ENCODE assay signal across 10 cellular contexts in the genomic region with DNA sequence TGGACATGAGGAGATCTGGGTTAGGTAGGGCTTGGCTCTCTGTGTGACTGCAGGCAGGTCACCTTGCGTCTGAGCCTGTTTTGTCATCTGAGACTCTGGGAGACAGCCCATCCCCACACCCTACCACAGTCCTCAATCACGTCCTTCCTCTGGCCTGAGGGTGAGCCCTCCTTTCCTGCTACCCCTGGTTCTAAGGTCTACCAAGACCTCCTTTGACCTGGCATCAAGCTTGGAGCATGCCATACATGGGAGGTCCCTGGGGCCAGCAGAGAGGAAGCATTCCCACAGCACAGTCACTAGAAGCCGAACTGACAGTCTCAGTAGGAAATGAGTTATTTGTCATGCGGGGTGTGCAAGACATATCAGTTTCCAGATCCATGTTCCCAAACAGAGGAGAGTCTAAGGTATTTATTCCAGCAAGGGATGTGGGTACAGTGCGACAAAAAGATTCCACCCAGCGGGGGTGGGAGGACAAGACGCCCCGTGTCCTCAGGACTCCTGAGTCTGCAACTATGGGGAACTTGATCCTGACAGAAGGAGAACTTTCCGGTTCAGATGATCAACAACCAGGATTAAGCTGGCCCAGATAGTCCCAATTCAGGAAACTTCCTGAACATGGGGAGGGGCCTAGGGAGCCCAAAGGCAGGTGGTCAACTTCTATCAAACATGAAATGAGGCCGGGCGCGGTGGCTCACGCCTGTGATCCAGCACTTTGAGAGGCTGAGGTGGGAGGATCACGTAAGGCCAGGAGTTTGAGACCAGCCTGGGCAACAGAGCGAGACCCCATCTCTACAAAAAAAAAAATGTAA. TPM values are rescaled to one million over a fixed set of nuclear protein-coding genes. Genes with fewer than 3 reads are reported as not detected.
DNase-seq lines count a peak whose midpoint lies in the region; ATAC-seq and TF ChIP-seq lines count a peak whose summit lies in the region.
"Had no signal": no experiment of that assay in that cellular context is flagged by ENCODE, and none has a peak within 500 bp of the region (broad histone marks: within the 10 kb centered on the region; RNA-seq: fewer than 3 reads in every experiment).

No MANE protein-coding gene starts in this region.

- peak overlapping the region; percentile 43 for H3K27ac Mint-ChIP-seq in activated CD8-positive, alpha-beta T cell treated with anti-CD3 and anti-CD28 coated beads for 36 hours
- no peak overlapping the region for H3K27ac Mint-ChIP-seq in activated CD8-positive, alpha-beta T cell treated with anti-CD3 and anti-CD28 coated beads, Interleukin-2, amount 10 ng/mL, durations not matched to agents 7 days and 5 days

- ATAC-seq in activated CD8-positive, alpha-beta T cell treated with anti-CD3 and anti-CD28 coated beads for 36 hours: no peak
- ATAC-seq in activated CD8-positive, alpha-beta T cell treated with anti-CD3 and anti-CD28 coated beads, Interleukin-2, amount 10 ng/mL, durations not matched to agents 7 days and 5 days: no peak
- ATAC-seq in upper lobe of left lung (ENCODE audit: low FRiP score in 2 of 2): peak in 1 of 2 donors; percentile 40

- H3K4me3 ChIP-seq in coronary artery (peak overlapping the region; percentile 28), muscle layer of duodenum (ENCODE audit: low read depth in 1 of 2, low read length in 2 of 2) (no peak overlapping the region), upper lobe of left lung (no peak overlapping the region)

- H3K27ac ChIP-seq in coronary artery (peak overlapping the region; percentile 89 to 95), muscle layer of duodenum (ENCODE audit: low read length) (peak overlapping the region; percentile 23), upper lobe of left lung (peak overlapping the region; percentile 84 to 96 (median 92))

- no peaks in the 10 kb centered on the region for H3K27me3 Mint-ChIP-seq in activated CD8-positive, alpha-beta T cell treated with anti-CD3 and anti-CD28 coated beads for 36 hours
- no peaks in the 10 kb centered on the region for H3K27me3 Mint-ChIP-seq in activated CD8-positive, alpha-beta T cell treated with anti-CD3 and anti-CD28 coated beads, Interleukin-2, amount 10 ng/mL, durations not matched to agents 7 days and 5 days (ENCODE audit: low read depth)

- POLR2A ChIA-PET in activated CD8-positive, alpha-beta T cell treated with anti-CD3 and anti-CD28 coated beads for 36 hours (lab: Charles Lee): interaction anchor here (0.6 to 1.0 kb wide), 2 partner anchors 27 to 34 kb away, joined by 3 read pairs; no protein-coding TSS in a partner anchor
- POLR2A ChIA-PET in activated CD8-positive, alpha-beta T cell treated with anti-CD3 and anti-CD28 coated beads, Interleukin-2, amount 10 ng/mL, durations not matched to agents 7 days and 5 days (lab: Charles Lee): no interaction called here

- TF ChIP-seq EP300 in upper lobe of left lung (IDR thresholded peaks at IDR 0.05): peak; percentile 31 to 97 (median 92)

- H3K9me3 Mint-ChIP-seq in activated CD8-positive, alpha-beta T cell treated with anti-CD3 and anti-CD28 coated beads for 36 hours: no peaks in the 10 kb centered on the region
- H3K9me3 Mint-ChIP-seq in activated CD8-positive, alpha-beta T cell treated with anti-CD3 and anti-CD28 coated beads, Interleukin-2, amount 10 ng/mL, durations not matched to agents 7 days and 5 days (ENCODE audit: insufficient read depth): no peaks in the 10 kb centered on the region

- H3K4me3 Mint-ChIP-seq in activated CD8-positive, alpha-beta T cell treated with anti-CD3 and anti-CD28 coated beads for 36 hours: no peak overlapping the region
- no peak overlapping the region for H3K4me3 Mint-ChIP-seq in activated CD8-positive, alpha-beta T cell treated with anti-CD3 and anti-CD28 coated beads, Interleukin-2, amount 10 ng/mL, durations not matched to agents 7 days and 5 days

- CTCF ChIA-PET in activated CD8-positive, alpha-beta T cell treated with anti-CD3 and anti-CD28 coated beads for 36 hours (lab: Charles Lee): interaction anchor here (0.5 to 1.5 kb wide), 3 partner anchors 10 to 41 kb away, joined by 3 to 4 read pairs (median 4); no protein-coding TSS in a partner anchor
- CTCF ChIA-PET in activated CD8-positive, alpha-beta T cell treated with anti-CD3 and anti-CD28 coated beads, Interleukin-2, amount 10 ng/mL, durations not matched to agents 7 days and 5 days (lab: Charles Lee): interaction anchor here (1.2 to 5.5 kb wide), 2 partner anchors 28 to 40 kb away, joined by 3 to 29 read pairs; no protein-coding TSS in a partner anchor

- no peak for DNase-seq in activated CD8-positive, alpha-beta T cell treated with anti-CD3 and anti-CD28 coated beads for 36 hours
- no peak for DNase-seq in activated CD8-positive, alpha-beta T cell treated with anti-CD3 and anti-CD28 coated beads, Interleukin-2, amount 10 ng/mL, durations not matched to agents 7 days and 5 days
- DNase-seq in coronary artery (ENCODE audit: low spot score): no peak
- peak in 1 of 2 donors; percentile 57 for DNase-seq in upper lobe of left lung
- DNase-seq in ureter (ENCODE audit: low spot score): no peak
- no peak for DNase-seq in NCI-H82 treated with DMSO at 0.1 percent for 48 hours (lab: John Stamatoyannopoulos, UW; ENCODE audit: unreplicated experiment)
- no peak for DNase-seq in NCI-H510A (lab: John Stamatoyannopoulos, UW)
- DNase-seq: NCI-H226 had no signal

- H3K36me3 Mint-ChIP-seq in activated CD8-positive, alpha-beta T cell treated with anti-CD3 and anti-CD28 coated beads for 36 hours (ENCODE audit: low read depth): peaks cover 33% of the 10 kb centered on the region
- peaks cover 33% of the 10 kb centered on the region for H3K36me3 Mint-ChIP-seq in activated CD8-positive, alpha-beta T cell treated with anti-CD3 and anti-CD28 coated beads, Interleukin-2, amount 10 ng/mL, durations not matched to agents 7 days and 5 days (ENCODE audit: low read depth)

- H3K27me3 ChIP-seq in muscle layer of duodenum (ENCODE audit: low read depth, low read length): no peaks in the 10 kb centered on the region
- H3K27me3 ChIP-seq in upper lobe of left lung: no peaks in the 10 kb centered on the region

- 52 to 68% methylated on average over 14 to 15 of the region's 15 CpGs for WGBS in upper lobe of left lung, 2 donors

- TF ChIP-seq POLR2A in upper lobe of left lung (IDR thresholded peaks at IDR 0.05): peak in 2 of 4 donors; percentile 12 to 50

- intact Hi-C loops in activated CD8-positive, alpha-beta T cell treated with anti-CD3 and anti-CD28 coated beads for 36 hours (cut with micrococcal nuclease): no loop called here

- H3K4me1 ChIP-seq in muscle layer of duodenum (ENCODE audit: control insufficient read depth in 1 of 2, insufficient read depth in 2 of 2, low read length in 2 of 2) (peaks cover 7 to 11% of the 10 kb centered on the region in 2 donors), upper lobe of left lung (peaks cover 86 to 95% (median 89%) of the 10 kb centered on the region in 4 donors)

- H3K9me3 ChIP-seq in muscle layer of duodenum (ENCODE audit: control insufficient read depth in 1 of 2, low read length in 2 of 2): no peaks in the 10 kb centered on the region
- H3K9me3 ChIP-seq in upper lobe of left lung: no peaks in the 10 kb centered on the region

- peaks cover 68% of the 10 kb centered on the region for H3K4me1 Mint-ChIP-seq in activated CD8-positive, alpha-beta T cell treated with anti-CD3 and anti-CD28 coated beads for 36 hours (ENCODE audit: low read depth)
- H3K4me1 Mint-ChIP-seq in activated CD8-positive, alpha-beta T cell treated with anti-CD3 and anti-CD28 coated beads, Interleukin-2, amount 10 ng/mL, durations not matched to agents 7 days and 5 days (ENCODE audit: low read depth): peaks cover 74% of the 10 kb centered on the region

- H3K36me3 ChIP-seq in muscle layer of duodenum (ENCODE audit: control insufficient read depth in 1 of 2, insufficient read depth in 2 of 2, low read length in 2 of 2): peaks cover 14 to 19% of the 10 kb centered on the region in 2 donors
- peaks cover 14 to 33% (median 22%) of the 10 kb centered on the region in 4 donors for H3K36me3 ChIP-seq in upper lobe of left lung

- no peak for TF ChIP-seq CTCF in activated CD8-positive, alpha-beta T cell treated with anti-CD3 and anti-CD28 coated beads for 36 hours (IDR thresholded peaks at IDR 0.05)
- TF ChIP-seq CTCF in coronary artery (IDR thresholded peaks at IDR 0.05): no peak
- no peak for TF ChIP-seq CTCF in upper lobe of left lung (IDR thresholded peaks at IDR 0.05)

RNA-seq across cellular contexts. Expression of gene ARRDC2, which starts 9.5 kb away (rescaled TPM):
- 10 to 100 TPM; 29.1 TPM for total RNA-seq in activated CD8-positive, alpha-beta T cell treated with anti-CD3 and anti-CD28 coated beads for 36 hours
- total RNA-seq in activated CD8-positive, alpha-beta T cell treated with anti-CD3 and anti-CD28 coated beads, Interleukin-2, amount 10 ng/mL, durations not matched to agents 7 days and 5 days: 10 to 100 TPM; 33.8 to 34.2 TPM
- total RNA-seq in upper lobe of left lung: 100 to 1,000 TPM in 2 of 6 donors, 10 to 100 TPM in 4; 53.6 to 253 (median 78.8) TPM
- 32.9 TPM for total RNA-seq in ureter

RNA-seq across cellular contexts. Expression of gene KCNN1, which starts 50.6 kb away (rescaled TPM):
- total RNA-seq in activated CD8-positive, alpha-beta T cell treated with anti-CD3 and anti-CD28 coated beads for 36 hours: 1 to 10 TPM in 1 of 2 experiments, under 1 TPM in 1; 0.25 to 1.7 TPM
- total RNA-seq in activated CD8-positive, alpha-beta T cell treated with anti-CD3 and anti-CD28 coated beads, Interleukin-2, amount 10 ng/mL, durations not matched to agents 7 days and 5 days: not detected
- total RNA-seq in upper lobe of left lung: under 1 TPM in 2 of 6 donors, not detected in 4; 0.34 to 0.37 TPM
- 0.34 TPM for total RNA-seq in ureter
- total RNA-seq: T-helper 2 cell treated with Interferon-gamma antibody and Interleukin-4, amounts not matched to agents 100 ng/mL and 5 ng/mL, for 36 hours had no signal

Comparison
In these comparisons a context has a peak if more than half of its experiments do, and no peak if none do; other contexts are left out.
1. H3K27ac ChIP-seq: peak in every context shown above with its lines; median percentile 92 in upper lobe of left lung; 92 in coronary artery; 23 in muscle layer of duodenum.